Comparison of ENCODE assay signal across 15 cellular contexts in the genomic region with DNA sequence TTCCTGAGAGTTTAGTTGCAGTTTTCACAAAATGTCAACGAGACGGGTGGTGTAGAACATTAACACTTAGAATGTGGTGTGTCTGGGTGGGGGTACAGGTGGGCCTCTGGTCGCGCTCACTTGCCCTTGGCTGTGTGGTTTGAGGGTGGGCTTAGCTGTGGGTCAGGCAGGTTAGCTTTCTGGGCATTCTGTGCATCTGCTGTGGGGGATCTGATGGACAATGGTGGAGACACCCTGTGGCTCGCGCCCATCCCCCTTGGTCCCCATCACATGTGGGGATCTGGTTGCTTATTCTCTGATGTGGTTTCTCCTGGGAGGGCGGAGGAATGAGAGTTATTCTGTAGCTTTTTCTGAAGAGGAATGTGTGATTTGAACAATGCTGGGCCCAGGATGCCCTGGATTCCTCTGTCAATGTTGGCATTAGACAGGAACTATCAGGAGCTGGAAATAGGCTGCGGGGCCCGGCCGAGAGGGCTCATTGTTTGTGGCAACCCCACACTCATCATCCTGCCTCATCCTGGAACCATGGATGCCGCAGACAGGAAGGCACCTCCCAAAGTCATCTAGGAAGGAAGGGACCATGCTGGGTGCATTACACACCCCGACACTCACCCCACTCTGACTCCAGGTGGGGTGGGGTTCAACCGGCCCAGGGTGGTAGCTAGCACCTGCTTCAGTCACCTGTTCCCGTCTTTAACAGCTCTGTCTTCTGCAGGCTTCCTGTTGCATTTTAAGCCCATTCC.
"Had no signal": no experiment of that assay in that cellular context is flagged by ENCODE, and none has a peak within 500 bp of the region (broad histone marks: within the 10 kb centered on the region; RNA-seq: fewer than 3 reads in every experiment).

No MANE protein-coding gene starts in this region.

- DNase-seq: activated CD4-positive, alpha-beta T cell treated with anti-CD3 and anti-CD28 coated beads, Interleukin-2, amount 50 U/mL, for 4 hours; activated effector memory CD4-positive, alpha-beta T cell treated with Interleukin-2 at 50 U/mL for 16 hours; activated T-cell treated with anti-CD3 and anti-CD28 coated beads, Interleukin-2, amount 50 U/mL, for 24 hours; amniotic stem cell; brain microvascular endothelial cell; effector memory CD8-positive, alpha-beta T cell; erythroblast; left ventricle myocardium inferior; transverse colon had no signal

- H3K4me3 ChIP-seq: left ventricle myocardium inferior, right atrium auricular region, smooth muscle cell, transverse colon had no signal

- H3K4me2 ChIP-seq: smooth muscle cell had no signal

- H3K36me3 Mint-ChIP-seq: activated naive CD4-positive, alpha-beta T cell treated with anti-CD3 and anti-CD28 coated beads, Interleukin-2, amount 50 U/mL, for 72 hours had no signal

- H3K27me3 ChIP-seq: brain microvascular endothelial cell, right atrium auricular region, transverse colon had no signal

- H3K27ac Mint-ChIP-seq: activated naive CD4-positive, alpha-beta T cell treated with anti-CD3 and anti-CD28 coated beads, Interleukin-2, amount 50 U/mL, for 72 hours; activated T-cell treated with anti-CD3 and anti-CD28 coated beads, Interleukin-2, amount 50 U/mL, for 24 hours; dendritic cell treated with granulocyte-macrophage colony-stimulating factor and Interleukin-4, amounts not matched to agents 40 ng/mL and 50 ng/mL, for 4 days; effector memory CD8-positive, alpha-beta T cell; T-helper 1 cell treated with Interleukin-12 subunit alpha and Interleukin-12 subunit beta and Interleukin-4 antibody, amounts not matched to agents 30 μg/mL and 1 μg/mL, for 36 hours had no signal

- H3K4me1 ChIP-seq: transverse colon had no signal

- H3K9me3 Mint-ChIP-seq: activated naive CD4-positive, alpha-beta T cell treated with anti-CD3 and anti-CD28 coated beads, Interleukin-2, amount 50 U/mL, for 72 hours; activated T-cell treated with anti-CD3 and anti-CD28 coated beads, Interleukin-2, amount 50 U/mL, for 24 hours; dendritic cell treated with granulocyte-macrophage colony-stimulating factor and Interleukin-4, amounts not matched to agents 40 ng/mL and 50 ng/mL, for 4 days; effector memory CD8-positive, alpha-beta T cell; T-helper 1 cell treated with Interleukin-12 subunit alpha and Interleukin-12 subunit beta and Interleukin-4 antibody, amounts not matched to agents 30 μg/mL and 1 μg/mL, for 36 hours had no signal

- H3K27ac ChIP-seq: brain microvascular endothelial cell, left ventricle myocardium inferior, neutrophil, right atrium auricular region, transverse colon had no signal

- H3K4me3 Mint-ChIP-seq: activated T-cell treated with anti-CD3 and anti-CD28 coated beads, Interleukin-2, amount 50 U/mL, for 24 hours; dendritic cell treated with granulocyte-macrophage colony-stimulating factor and Interleukin-4, amounts not matched to agents 40 ng/mL and 50 ng/mL, for 4 days; effector memory CD8-positive, alpha-beta T cell; T-helper 1 cell treated with Interleukin-12 subunit alpha and Interleukin-12 subunit beta and Interleukin-4 antibody, amounts not matched to agents 30 μg/mL and 1 μg/mL, for 36 hours had no signal

- H3K36me3 ChIP-seq: brain microvascular endothelial cell, left ventricle myocardium inferior, neutrophil, right atrium auricular region, transverse colon had no signal

- H3K9me3 ChIP-seq: left ventricle myocardium inferior, neutrophil, right atrium auricular region, transverse colon had no signal
